In the genomic region with DNA sequence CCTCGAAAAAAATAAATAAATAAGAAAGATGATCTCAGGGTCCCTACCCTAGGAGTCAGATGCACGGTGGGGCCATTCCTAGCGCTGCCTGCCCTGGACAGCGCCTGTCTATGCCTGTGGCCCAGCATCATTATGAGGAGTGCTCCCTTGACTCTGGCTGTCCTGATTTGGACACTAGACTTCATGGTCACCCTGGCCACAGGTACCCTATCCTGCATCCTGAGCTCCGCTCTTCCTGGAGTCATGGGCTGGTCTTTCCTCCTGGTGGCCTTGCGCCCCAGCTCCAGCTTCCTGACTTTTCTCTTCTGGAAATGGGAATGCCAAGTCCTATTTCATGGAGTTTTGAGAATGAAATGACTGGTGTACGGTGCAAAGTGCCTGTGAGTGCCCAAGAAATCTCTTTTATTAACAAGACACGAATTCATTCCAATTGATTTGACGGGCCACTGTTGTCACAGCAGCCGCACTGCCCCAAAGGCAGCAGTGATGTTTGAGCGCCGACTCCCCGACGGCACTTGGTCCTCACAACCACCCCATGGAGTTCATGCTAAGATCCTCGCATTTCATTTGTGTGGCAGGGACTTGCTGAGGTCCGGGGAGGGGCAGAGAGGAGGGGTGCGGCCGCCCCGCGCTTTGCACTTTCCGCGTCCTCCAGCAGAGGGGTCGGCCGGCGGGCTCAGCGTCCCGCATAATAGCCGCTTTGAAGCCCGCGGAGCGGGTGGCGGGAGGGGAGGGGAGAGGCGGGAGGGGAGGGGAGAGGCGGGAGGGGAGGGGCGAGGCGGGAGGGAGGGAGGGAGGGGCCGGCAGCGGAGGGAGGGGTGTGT, we compare ENCODE assay signal across 8 cellular contexts.
DNase-seq lines count a peak whose midpoint lies in the region; ATAC-seq and TF ChIP-seq lines count a peak whose summit lies in the region.

No MANE protein-coding gene starts in this region.

- DNase-seq in activated CD4-positive, alpha-beta T cell treated with anti-CD3 and anti-CD28 coated beads for 24 hours (ENCODE audit: low read depth in 2 of 2) = peak; percentile 7 to 22
- no peak for DNase-seq in activated CD4-positive, alpha-beta T cell treated with anti-CD3 and anti-CD28 coated beads for 4 hours
- peak; percentile 84 for DNase-seq in RWPE1 (ENCODE audit: low spot score)
- DNase-seq in medulla oblongata (ENCODE audit: extremely low spot score) = peak; percentile 74
- peak in 47 of 49 donors; percentile 26 to 84 (median 56) for DNase-seq in substantia nigra (lab: John Stamatoyannopoulos, UW)
- DNase-seq in effector CD8-positive, alpha-beta T cell (lab: John Stamatoyannopoulos, UW) = no peak

- CTCF ChIA-PET in RWPE1 (lab: Yijun Ruan, JAX) = interaction anchor here (0.7 to 1.7 kb wide), 6 partner anchors 38 to 701 kb away, joined by 3 to 5 read pairs (median 4); no protein-coding TSS in a partner anchor

- POLR2A ChIA-PET in RWPE1 (lab: Yijun Ruan, JAX; ENCODE audit: low non-redundant PET) = no interaction called here

- H3K27ac ChIP-seq in RWPE1 (no peak overlapping the region), cingulate gyrus (ENCODE audit: low read depth, low read length) (peak overlapping the region; percentile 94), substantia nigra (ENCODE audit: low read depth, low read length, poor library complexity, severe bottlenecking) (peak overlapping the region; percentile 85)

- no peak for TF ChIP-seq CTCF in RWPE1 (conservative IDR thresholded peaks at IDR 0.05; ENCODE audit: low read depth)

- ATAC-seq in GM18498 (IDR thresholded peaks at IDR 0.05; ENCODE audit: unreplicated experiment) = no peak

Comparison
In these comparisons a context has a peak if more than half of its experiments do, and no peak if none do; other contexts are left out.
1. DNase-seq: peak in activated CD4-positive, alpha-beta T cell treated with anti-CD3 and anti-CD28 coated beads for 24 hours (2 of 2), RWPE1 (single experiment), medulla oblongata (single experiment) and substantia nigra (47 of 49); none in activated CD4-positive, alpha-beta T cell treated with anti-CD3 and anti-CD28 coated beads for 4 hours (0 of 2) and effector CD8-positive, alpha-beta T cell (single experiment).